11 cellular contexts compared by ENCODE assay signal in genomic region chr2:68432696-68433658, GRCh38.
"Had no signal": no experiment of that assay in that cellular context is flagged by ENCODE, and none has a peak within 500 bp of the region (broad histone marks: within the 10 kb centered on the region; RNA-seq: fewer than 3 reads in every experiment).

No MANE protein-coding gene starts in this region.

- H3K4me3 ChIP-seq: gastrocnemius medialis, heart right ventricle, left lung, ovary had no signal

- DNase-seq: activated CD8-positive, alpha-beta memory T cell treated with anti-CD3 and anti-CD28 coated beads, Interleukin-2, amount 50 U/mL, for 48 hours; activated CD8-positive, alpha-beta T cell treated with anti-CD3 and anti-CD28 coated beads for 36 hours; activated naive CD4-positive, alpha-beta T cell; aorta; gastrocnemius medialis; heart right ventricle; ovary; stimulated activated CD4-positive, alpha-beta T cell treated with anti-CD3 and anti-CD28 coated beads, Interleukin-4, amount 100 ng/mL, for 4 hours had no signal

- H3K4me1 Mint-ChIP-seq: neural crest cell had no signal

- H3K4me3 Mint-ChIP-seq: activated CD8-positive, alpha-beta T cell treated with anti-CD3 and anti-CD28 coated beads for 36 hours; memory B cell; neural crest cell had no signal

- H3K9me3 Mint-ChIP-seq: activated CD8-positive, alpha-beta T cell treated with anti-CD3 and anti-CD28 coated beads for 36 hours; memory B cell; neural crest cell had no signal

- H3K27me3 Mint-ChIP-seq: activated CD8-positive, alpha-beta T cell treated with anti-CD3 and anti-CD28 coated beads for 36 hours; memory B cell had no signal

- H3K9me3 ChIP-seq: gastrocnemius medialis, heart right ventricle, left lung, ovary had no signal

- H3K36me3 Mint-ChIP-seq: memory B cell had no signal

- H3K36me3 ChIP-seq: gastrocnemius medialis, heart right ventricle, left lung, ovary had no signal

- H3K27ac Mint-ChIP-seq: activated CD8-positive, alpha-beta T cell treated with anti-CD3 and anti-CD28 coated beads for 36 hours; memory B cell had no signal

- H3K27me3 ChIP-seq: gastrocnemius medialis, heart right ventricle, left lung, ovary had no signal

- ATAC-seq: activated CD8-positive, alpha-beta T cell treated with anti-CD3 and anti-CD28 coated beads for 36 hours; gastrocnemius medialis; left lung had no signal

- H3K27ac ChIP-seq: gastrocnemius medialis, heart right ventricle, left lung, ovary had no signal
